ENCODE assay signal across 5 cellular contexts in genomic region chr2:132798334-132798733, GRCh38.
"Had no signal": no experiment of that assay in that cellular context is flagged by ENCODE, and none has a peak within 500 bp of the region (broad histone marks: within the 10 kb centered on the region; RNA-seq: fewer than 3 reads in every experiment).

No MANE protein-coding gene starts in this region.

- H3K4me1 Mint-ChIP-seq: IgD-negative memory B cell had no signal

- DNase-seq: H7, KBM-7 had no signal

- H3K4me3 Mint-ChIP-seq: IgD-negative memory B cell had no signal

- H3K27me3 Mint-ChIP-seq: IgD-negative memory B cell had no signal

- H3K36me3 Mint-ChIP-seq: IgD-negative memory B cell had no signal

- H3K27ac Mint-ChIP-seq: IgD-negative memory B cell had no signal

- ATAC-seq: HCT116, HepG2 had no signal
